Comparison of ENCODE assay signal across 19 cellular contexts in genomic region chr4:17605236-17605635, GRCh38.
"Had no signal": no experiment of that assay in that cellular context is flagged by ENCODE, and none has a peak within 500 bp of the region (broad histone marks: within the 10 kb centered on the region; RNA-seq: fewer than 3 reads in every experiment).

No MANE protein-coding gene starts in this region.

- H3K4me3 Mint-ChIP-seq: activated CD4-positive, alpha-beta T cell treated with anti-CD3 and anti-CD28 coated beads, Interleukin-2, amount 10 ng/mL, durations not matched to agents 24 days and 14 days; activated naive CD4-positive, alpha-beta T cell treated with anti-CD3 and anti-CD28 coated beads, Interleukin-2, amount 50 U/mL, for 24 hours; naive B cell; stimulated activated naive CD8-positive, alpha-beta T cell treated with anti-CD3 and anti-CD28 coated beads, Interleukin-15, Interleukin-2, amounts not matched to agents 100 ng/mL and 50 ng/mL, for 24 hours; type B pancreatic cell had no signal

- DNase-seq: activated CD4-positive, alpha-beta T cell treated with anti-CD3 and anti-CD28 coated beads, Interleukin-2, amount 10 ng/mL, durations not matched to agents 24 days and 14 days; activated CD4-positive, CD25-positive, alpha-beta regulatory T cell; amniotic stem cell; central memory CD4-positive, alpha-beta T cell; cortex of kidney; effector memory CD4-positive, alpha-beta T cell; left lung; mammary epithelial cell; naive B cell; SW 1271 had no signal

- H3K79me2 ChIP-seq: hepatocyte had no signal

- H3K4me1 ChIP-seq: left lung, right atrium auricular region had no signal

- H3K4me2 ChIP-seq: hepatocyte, smooth muscle cell had no signal

- H3K36me3 Mint-ChIP-seq: type B pancreatic cell had no signal

- H3K27ac Mint-ChIP-seq: activated CD4-positive, alpha-beta T cell treated with anti-CD3 and anti-CD28 coated beads, Interleukin-2, amount 10 ng/mL, durations not matched to agents 24 days and 14 days; stimulated activated naive CD8-positive, alpha-beta T cell treated with anti-CD3 and anti-CD28 coated beads, Interleukin-15, Interleukin-2, amounts not matched to agents 100 ng/mL and 50 ng/mL, for 24 hours; type B pancreatic cell had no signal

- H3K4me1 Mint-ChIP-seq: activated CD4-positive, alpha-beta T cell treated with anti-CD3 and anti-CD28 coated beads, Interleukin-2, amount 10 ng/mL, durations not matched to agents 24 days and 14 days; activated naive CD4-positive, alpha-beta T cell treated with anti-CD3 and anti-CD28 coated beads, Interleukin-2, amount 50 U/mL, for 24 hours had no signal

- H3K27ac ChIP-seq: hepatocyte, left lung, neutrophil, right atrium auricular region had no signal

- H2AFZ ChIP-seq: hepatocyte had no signal

- FAIRE-seq: keratinocyte, TTC549 had no signal

- ATAC-seq: left lung had no signal

- H3K9me3 ChIP-seq: left lung, neutrophil, right atrium auricular region had no signal

- H3K27me3 Mint-ChIP-seq: activated CD4-positive, alpha-beta T cell treated with anti-CD3 and anti-CD28 coated beads, Interleukin-2, amount 10 ng/mL, durations not matched to agents 24 days and 14 days; activated naive CD4-positive, alpha-beta T cell treated with anti-CD3 and anti-CD28 coated beads, Interleukin-2, amount 50 U/mL, for 24 hours; naive B cell; stimulated activated naive CD8-positive, alpha-beta T cell treated with anti-CD3 and anti-CD28 coated beads, Interleukin-15, Interleukin-2, amounts not matched to agents 100 ng/mL and 50 ng/mL, for 24 hours; type B pancreatic cell had no signal

- H3K4me3 ChIP-seq: hepatocyte, left lung, right atrium auricular region, smooth muscle cell had no signal

- H3K9me3 Mint-ChIP-seq: activated CD4-positive, alpha-beta T cell treated with anti-CD3 and anti-CD28 coated beads, Interleukin-2, amount 10 ng/mL, durations not matched to agents 24 days and 14 days; activated naive CD4-positive, alpha-beta T cell treated with anti-CD3 and anti-CD28 coated beads, Interleukin-2, amount 50 U/mL, for 24 hours; naive B cell; stimulated activated naive CD8-positive, alpha-beta T cell treated with anti-CD3 and anti-CD28 coated beads, Interleukin-15, Interleukin-2, amounts not matched to agents 100 ng/mL and 50 ng/mL, for 24 hours; type B pancreatic cell had no signal

- H3K27me3 ChIP-seq: hepatocyte, left lung, neutrophil, right atrium auricular region had no signal
